In the genomic region with DNA sequence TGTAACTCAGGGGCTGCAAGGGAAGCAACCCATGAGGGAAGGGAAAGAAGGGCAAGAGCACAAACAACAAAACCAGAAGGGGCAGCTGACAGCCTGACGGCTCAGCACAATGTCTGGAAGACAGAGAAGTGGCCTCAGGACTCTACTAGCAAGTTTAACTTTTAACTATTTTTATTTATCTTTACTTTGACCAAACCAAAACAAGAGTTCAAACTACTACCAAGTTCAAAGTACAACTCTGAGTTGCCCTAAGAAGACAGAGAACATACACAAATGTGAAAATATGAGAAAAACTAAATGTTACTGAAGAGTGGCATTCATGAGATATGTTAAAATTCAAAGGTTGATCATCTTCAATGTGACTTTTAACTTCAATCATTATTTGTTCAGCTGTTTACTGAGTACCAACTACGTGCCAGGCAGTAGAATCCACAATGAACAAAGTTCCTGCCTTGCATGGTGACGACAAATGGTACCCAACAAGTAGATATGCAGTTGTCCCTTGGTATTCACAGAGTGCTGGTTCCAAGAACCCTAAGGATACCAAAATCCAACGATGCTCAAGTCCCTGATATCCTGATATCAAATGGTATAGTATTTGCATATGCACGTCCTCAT, we compare ENCODE assay signal across 16 cellular contexts. TPM values are rescaled to one million over a fixed set of nuclear protein-coding genes. Genes with fewer than 3 reads are reported as not detected.
DNase-seq lines count a peak whose midpoint lies in the region; ATAC-seq and TF ChIP-seq lines count a peak whose summit lies in the region.
"Had no signal": no experiment of that assay in that cellular context is flagged by ENCODE, and none has a peak within 500 bp of the region (broad histone marks: within the 10 kb centered on the region; RNA-seq: fewer than 3 reads in every experiment).

No MANE protein-coding gene starts in this region.

- H3K27me3 Mint-ChIP-seq in activated naive CD8-positive, alpha-beta T cell, result no peaks in the 10 kb centered on the region
- no peaks in the 10 kb centered on the region for H3K27me3 Mint-ChIP-seq in activated naive CD8-positive, alpha-beta T cell treated with anti-CD3 and anti-CD28 coated beads, Interleukin-2, amount 50 U/mL, for 24 hours
- no peaks in the 10 kb centered on the region for H3K27me3 Mint-ChIP-seq in osteocyte (ENCODE audit: unreplicated experiment)
- H3K27me3 Mint-ChIP-seq: IgD-negative memory B cell had no signal

- H3K27ac Mint-ChIP-seq in activated naive CD8-positive, alpha-beta T cell, result peak overlapping the region; percentile 22
- H3K27ac Mint-ChIP-seq in activated naive CD8-positive, alpha-beta T cell treated with anti-CD3 and anti-CD28 coated beads, Interleukin-2, amount 50 U/mL, for 24 hours, result no peak overlapping the region
- H3K27ac Mint-ChIP-seq in osteocyte (ENCODE audit: unreplicated experiment), result peak overlapping the region; percentile 10
- H3K27ac Mint-ChIP-seq: IgD-negative memory B cell had no signal

- H3K27ac ChIP-seq in VCaP, result peak overlapping the region; percentile 58
- no peak overlapping the region for H3K27ac ChIP-seq in body of pancreas
- H3K27ac ChIP-seq: BLaER1 treated with 17β-estradiol and CSF1 and Interleukin-3, amounts not matched to agents 10 nM and 100 nM; RWPE1 had no signal

- intact Hi-C loops in body of pancreas (cut with DNase I), result loop anchor here (10.0 kb wide), 1 partner anchor 226 kb away; no protein-coding TSS in a partner anchor

- no peaks in the 10 kb centered on the region for H3K36me3 ChIP-seq in body of pancreas (replicated peaks in 1 of 2; ENCODE audit: insufficient read depth in 1 of 2, low read depth in 2 of 2)

- 61 to 77% methylated on average over 5 of the region's 5 CpGs for WGBS in body of pancreas, 2 donors

- H3K4me1 ChIP-seq in body of pancreas, result peaks cover 24% of the 10 kb centered on the region

- no peak overlapping the region for H3K4me3 Mint-ChIP-seq in activated naive CD8-positive, alpha-beta T cell
- no peak overlapping the region for H3K4me3 Mint-ChIP-seq in activated naive CD8-positive, alpha-beta T cell treated with anti-CD3 and anti-CD28 coated beads, Interleukin-2, amount 50 U/mL, for 24 hours
- no peak overlapping the region for H3K4me3 Mint-ChIP-seq in osteocyte (ENCODE audit: unreplicated experiment)

- H3K9me3 ChIP-seq in body of pancreas, result no peaks in the 10 kb centered on the region
- H3K9me3 ChIP-seq: BLaER1 treated with 17β-estradiol and CSF1 and Interleukin-3, amounts not matched to agents 10 nM and 100 nM; HAP-1 had no signal

- no peak overlapping the region for H3K4me3 ChIP-seq in body of pancreas
- H3K4me3 ChIP-seq: BLaER1 treated with 17β-estradiol and CSF1 and Interleukin-3, amounts not matched to agents 10 nM and 100 nM; HAP-1 had no signal

- peaks cover 12% of the 10 kb centered on the region for H3K36me3 Mint-ChIP-seq in activated naive CD8-positive, alpha-beta T cell
- H3K36me3 Mint-ChIP-seq in activated naive CD8-positive, alpha-beta T cell treated with anti-CD3 and anti-CD28 coated beads, Interleukin-2, amount 50 U/mL, for 24 hours (ENCODE audit: low read depth), result peaks cover 49% of the 10 kb centered on the region
- peaks cover 39% of the 10 kb centered on the region for H3K36me3 Mint-ChIP-seq in osteocyte (ENCODE audit: unreplicated experiment)

- no peak for ATAC-seq in activated naive CD8-positive, alpha-beta T cell treated with anti-CD3 and anti-CD28 coated beads, Interleukin-2, amount 50 U/mL, for 24 hours
- ATAC-seq in left lobe of liver (peak; percentile 78), body of pancreas (no peak), HG03159 (IDR thresholded peaks at IDR 0.05; ENCODE audit: unreplicated experiment) (no peak)

- DNase-seq in activated naive CD8-positive, alpha-beta T cell treated with anti-CD3 and anti-CD28 coated beads, Interleukin-2, amount 50 U/mL, for 24 hours, result no peak
- no peak for DNase-seq in left lobe of liver (ENCODE audit: low spot score)
- DNase-seq in osteocyte (ENCODE audit: extremely low spot score, unreplicated experiment), result no peak
- DNase-seq in body of pancreas, result no peak
- DNase-seq in NOMO-1 (lab: John Stamatoyannopoulos, UW; ENCODE audit: unreplicated experiment in 2 of 2), result no peak
- DNase-seq: COR-L47; NCI-H1436; NCI-H524 treated with DMSO at 0.1 percent for 48 hours; NK-92 treated with Interleukin-12 subunit alpha and Interleukin-12 subunit beta, amount 100 ng/mL, for 24 hours had no signal

- H3K27me3 ChIP-seq in body of pancreas, result no peaks in the 10 kb centered on the region
- H3K27me3 ChIP-seq: BLaER1 treated with 17β-estradiol and CSF1 and Interleukin-3, amounts not matched to agents 10 nM and 100 nM had no signal

- TF ChIP-seq CTCF in VCaP (conservative IDR thresholded peaks at IDR 0.05), result no peak
- TF ChIP-seq CTCF in osteocyte (IDR thresholded peaks at IDR 0.05), result no peak
- TF ChIP-seq CTCF in body of pancreas (IDR thresholded peaks at IDR 0.05), result no peak

- peaks cover 68% of the 10 kb centered on the region for H3K4me1 Mint-ChIP-seq in activated naive CD8-positive, alpha-beta T cell (ENCODE audit: low read depth)
- peaks cover 51% of the 10 kb centered on the region for H3K4me1 Mint-ChIP-seq in activated naive CD8-positive, alpha-beta T cell treated with anti-CD3 and anti-CD28 coated beads, Interleukin-2, amount 50 U/mL, for 24 hours
- peaks cover 22% of the 10 kb centered on the region for H3K4me1 Mint-ChIP-seq in osteocyte (ENCODE audit: unreplicated experiment)

- no peak for TF ChIP-seq POLR2A in body of pancreas (IDR thresholded peaks at IDR 0.05)

- no peaks in the 10 kb centered on the region for H3K9me3 Mint-ChIP-seq in activated naive CD8-positive, alpha-beta T cell (ENCODE audit: low read depth)
- no peaks in the 10 kb centered on the region for H3K9me3 Mint-ChIP-seq in activated naive CD8-positive, alpha-beta T cell treated with anti-CD3 and anti-CD28 coated beads, Interleukin-2, amount 50 U/mL, for 24 hours
- H3K9me3 Mint-ChIP-seq in osteocyte (ENCODE audit: unreplicated experiment), result no peaks in the 10 kb centered on the region
- H3K9me3 Mint-ChIP-seq: IgD-negative memory B cell had no signal

RNA-seq across cellular contexts. Expression of gene NUDCD3, which starts 19.7 kb away (rescaled TPM):
- total RNA-seq in left lobe of liver (47.1 TPM), osteocyte (112 and 128 TPM in 2 replicates), body of pancreas (10 to 100 TPM; 20.4 to 20.8 TPM)
